In genomic region chr9:123893831-123894460, GRCh38 we compare ENCODE assay signal across 19 cellular contexts. TPM values are rescaled to one million over a fixed set of nuclear protein-coding genes. Genes with fewer than 3 reads are reported as not detected.
DNase-seq lines count a peak whose midpoint lies in the region; ATAC-seq, FAIRE-seq and TF ChIP-seq lines count a peak whose summit lies in the region.
"Had no signal": no experiment of that assay in that cellular context is flagged by ENCODE, and none has a peak within 500 bp of the region (broad histone marks: within the 10 kb centered on the region; RNA-seq: fewer than 3 reads in every experiment).

No MANE protein-coding gene starts in this region.

- H3K23me2 ChIP-seq in H9 (ENCODE audit: insufficient read length, low read depth, low read length, poor library complexity, severe bottlenecking): no peaks in the 10 kb centered on the region

- no peak overlapping the region for H2BK5ac ChIP-seq in H9 (ENCODE audit: insufficient read length, low read length)

- peaks cover 0 to 13% (median 8%) of the 10 kb centered on the region in 3 experiments; a peak in 4 of 7 replicates for H3K36me3 Mint-ChIP-seq in H9 (ENCODE audit: insufficient read depth in 1 of 3, low read depth in 3 of 3)
- H3K36me3 Mint-ChIP-seq in activated T-helper 17 cell treated with anti-CD3 and anti-CD28 coated beads, Interleukin-2, amount 50 U/mL, for 72 hours (ENCODE audit: low read depth): no peaks in the 10 kb centered on the region

- FAIRE-seq in A549 (lab: Jason Lieb, UNC): no peak
- FAIRE-seq: GM18507 had no signal

- no peak overlapping the region for H3K14ac ChIP-seq in H9 (ENCODE audit: insufficient read depth, low read length)

- POLR2A ChIA-PET in A549 (lab: Yijun Ruan, JAX): no interaction called here

- no peak for TF ChIP-seq EP300 in A549 (IDR thresholded peaks at IDR 0.05)

- no peak overlapping the region for H3K23ac ChIP-seq in H9 (ENCODE audit: insufficient read length, low read depth, low read length)

- no peak overlapping the region for H3K4me3 ChIP-seq in A549
- H3K4me3 ChIP-seq in foreskin fibroblast (ENCODE audit: low read depth in 1 of 2, low read length in 2 of 2): no peak overlapping the region
- H3K4me3 ChIP-seq: HAP-1 had no signal

- H2AFZ ChIP-seq in H9 (ENCODE audit: low read length): no peak overlapping the region

- TF ChIP-seq CTCF in A549 (IDR thresholded peaks at IDR 0.05) (no peak), H9 (conservative IDR thresholded peaks at IDR 0.05) (no peak), foreskin fibroblast (IDR thresholded peaks at IDR 0.05; ENCODE audit: low read depth, low read length) (no peak)

- no peak overlapping the region for H4K91ac ChIP-seq in H9 (ENCODE audit: insufficient read length, low read depth, low read length)

- no peaks in the 10 kb centered on the region for H3K27me3 ChIP-seq in H9 (ENCODE audit: insufficient read depth, low read length)

- H3K9me3 ChIP-seq in A549 (no peaks in the 10 kb centered on the region), H9 (ENCODE audit: control insufficient read depth, low read depth, low read length) (no peaks in the 10 kb centered on the region)
- H3K9me3 ChIP-seq: HAP-1 had no signal

- peaks cover 6% of the 10 kb centered on the region for H3K79me1 ChIP-seq in H9 (ENCODE audit: insufficient read depth, low read depth, low read length, poor library complexity, severe bottlenecking)

- H3K56ac ChIP-seq in H9 (ENCODE audit: insufficient read length, low read depth, low read length): no peak overlapping the region

- no peaks in the 10 kb centered on the region for H3K27me3 Mint-ChIP-seq in H9 (ENCODE audit: low read depth)
- H3K27me3 Mint-ChIP-seq in activated T-helper 17 cell treated with anti-CD3 and anti-CD28 coated beads, Interleukin-2, amount 50 U/mL, for 72 hours: no peaks in the 10 kb centered on the region
- H3K27me3 Mint-ChIP-seq: brain had no signal

- no peaks in the 10 kb centered on the region for H4K20me1 ChIP-seq in H9 (ENCODE audit: control insufficient read depth, insufficient read depth, insufficient read length)

- H4K5ac ChIP-seq in H9 (ENCODE audit: insufficient read length, low read depth, low read length): no peak overlapping the region

- no peak overlapping the region for H2BK20ac ChIP-seq in H9 (ENCODE audit: low read depth, low read length, poor library complexity, severe bottlenecking)

- no peak overlapping the region for H3T11ph ChIP-seq in H9 (ENCODE audit: low read length)

- 0 out of 2 replicates have a peak, but pooled peaks cover 1% of the 10 kb centered on the region for H3K79me2 ChIP-seq in H9 (ENCODE audit: insufficient read depth, low read length)

- H3K4ac ChIP-seq in H9 (ENCODE audit: low read depth, low read length): no peak overlapping the region

- peaks cover 55% of the 10 kb centered on the region in 2 experiments for H3K4me1 Mint-ChIP-seq in H9
- peaks cover 18% of the 10 kb centered on the region for H3K4me1 Mint-ChIP-seq in activated T-helper 17 cell treated with anti-CD3 and anti-CD28 coated beads, Interleukin-2, amount 50 U/mL, for 72 hours

- TF ChIP-seq POLR2A in A549 (IDR thresholded peaks at IDR 0.05; ENCODE audit: low read length): no peak

- DNase-seq in A549 (ENCODE audit: low read depth in 1 of 2, low spot score in 1 of 2) (peak in 1 of 2 experiments; percentile 30), H9 (no peak), foreskin fibroblast (peak; percentile 16 to 36), SHP77 (lab: John Stamatoyannopoulos, UW) (no peak), UCSD-AML1 (lab: John Stamatoyannopoulos, UW; ENCODE audit: unreplicated experiment) (no peak), NCI-H1694 (lab: John Stamatoyannopoulos, UW) (no peak)
- DNase-seq: activated CD4-positive, alpha-beta T cell treated with anti-CD3 and anti-CD28 coated beads for 48 hours; endodermal cell; hippocampal formation; NCI-H1092 treated with DMSO at 0.1 percent for 48 hours; NCI-H446 treated with DMSO at 0.1 percent for 48 hours; nucleus accumbens; stimulated activated CD4-positive, alpha-beta T cell treated with anti-CD3 and anti-CD28 coated beads, Interleukin-15, amount 100 ng/mL, for 24 hours had no signal

- 38% methylated on average over 4 of the region's 4 CpGs for WGBS in A549 (ENCODE audit: missing lambda C conversion rate)
- WGBS in H9 (ENCODE audit: extremely low coverage, insufficient read length, low lambda C conversion rate): no CpG with 5 or more reads among the region's 4 CpGs

- CTCF ChIA-PET in A549 (lab: Yijun Ruan, JAX): no interaction called here

- H3K4me1 ChIP-seq in A549 (peaks cover 18% of the 10 kb centered on the region), H9 (ENCODE audit: insufficient read depth, low read length) (peaks cover 13% of the 10 kb centered on the region; the same call in 1 of the 2 replicates)
- H3K4me1 ChIP-seq: HAP-1 had no signal

- peak overlapping the region; percentile 2 to 63; a peak in 4 of 5 replicates for H3K4me3 Mint-ChIP-seq in H9
- no peak overlapping the region for H3K4me3 Mint-ChIP-seq in activated T-helper 17 cell treated with anti-CD3 and anti-CD28 coated beads, Interleukin-2, amount 50 U/mL, for 72 hours
- H3K4me3 Mint-ChIP-seq: activated T-helper 1 cell treated with anti-CD3 and anti-CD28 coated beads, Interleukin-12 subunit alpha, Interleukin-12 subunit beta, Interleukin-2, Interleukin-4 antibody, amounts not matched to agents 30 ng/mL and 10 ng/mL and 1 ng/mL, durations not matched to agents 14 hours and 24 hours and 36 hours; endodermal cell had no signal

- no peak overlapping the region for H2BK15ac ChIP-seq in H9 (ENCODE audit: low read depth, low read length)

- H3K4me2 ChIP-seq in A549: peak overlapping the region; percentile 45
- peak overlapping the region; percentile 23 for H3K4me2 ChIP-seq in H9 (ENCODE audit: insufficient read depth, insufficient read length, low read length)

- ATAC-seq in A549 (peak; percentile 39 to 78; a peak in 4 of 6 replicates), GM21367 (IDR thresholded peaks at IDR 0.05; ENCODE audit: unreplicated experiment) (no peak)
- ATAC-seq in activated T-helper 17 cell treated with anti-CD3 and anti-CD28 coated beads, Interleukin-2, amount 50 U/mL, for 72 hours (replicated peaks): peak; percentile 40

- no peak for TF ChIP-seq RAD21 in A549 (conservative IDR thresholded peaks at IDR 0.05 in 1 of 2, IDR thresholded peaks at IDR 0.05 in 1 of 2)

- H3K27ac ChIP-seq in A549 (no peak overlapping the region; a peak in 1 of 6 replicates), H9 (ENCODE audit: insufficient read length, low read depth, low read length) (peak overlapping the region; percentile 61)

- no peak overlapping the region for H2BK120ac ChIP-seq in H9 (ENCODE audit: low read depth, low read length, poor library complexity, severe bottlenecking)

- H2BK12ac ChIP-seq in H9 (ENCODE audit: insufficient read length, low read depth, low read length): no peak overlapping the region

- no peak overlapping the region for H2AK5ac ChIP-seq in H9 (ENCODE audit: insufficient read length, low read length)

- H4K8ac ChIP-seq in H9 (replicated peaks; ENCODE audit: insufficient read length, low read depth, low read length): no peak overlapping the region

- no peak overlapping the region for H3K18ac ChIP-seq in H9 (ENCODE audit: insufficient read length, low read depth, low read length)

- H3K9me3 Mint-ChIP-seq in H9: peaks cover 0 to 4% of the 10 kb centered on the region in 2 experiments; a peak in 2 of 5 replicates
- H3K9me3 Mint-ChIP-seq in activated T-helper 17 cell treated with anti-CD3 and anti-CD28 coated beads, Interleukin-2, amount 50 U/mL, for 72 hours: no peaks in the 10 kb centered on the region
- H3K9me3 Mint-ChIP-seq: activated T-helper 1 cell treated with anti-CD3 and anti-CD28 coated beads, Interleukin-12 subunit alpha, Interleukin-12 subunit beta, Interleukin-2, Interleukin-4 antibody, amounts not matched to agents 30 ng/mL and 10 ng/mL and 1 ng/mL, durations not matched to agents 14 hours and 24 hours and 36 hours; endodermal cell had no signal

- H3K27ac Mint-ChIP-seq in H9: peak overlapping the region in 2 of 3 experiments; percentile 85 to 97; a peak in 4 of 7 replicates
- no peak overlapping the region for H3K27ac Mint-ChIP-seq in activated T-helper 17 cell treated with anti-CD3 and anti-CD28 coated beads, Interleukin-2, amount 50 U/mL, for 72 hours
- H3K27ac Mint-ChIP-seq: activated T-helper 1 cell treated with anti-CD3 and anti-CD28 coated beads, Interleukin-12 subunit alpha, Interleukin-12 subunit beta, Interleukin-2, Interleukin-4 antibody, amounts not matched to agents 30 ng/mL and 10 ng/mL and 1 ng/mL, durations not matched to agents 14 hours and 24 hours and 36 hours; endodermal cell had no signal

- H3K9ac ChIP-seq in H9 (ENCODE audit: extremely low read depth, insufficient read length, low read length): no peak overlapping the region

TF ChIP-seq in A549, 52 proteins besides CTCF, POLR2A, EP300 and RAD21:
- TF ChIP-seq FOSL2 (IDR thresholded peaks at IDR 0.05) (no peak; the same call in 1 of the 2 replicates), FOSL2 (CRISPR knock-in tag; IDR thresholded peaks at IDR 0.05) (peak; percentile 71), ESRRA (IDR thresholded peaks at IDR 0.05; ENCODE audit: borderline replicate concordance, low read length) (no peak), RCOR1 (IDR thresholded peaks at IDR 0.05; ENCODE audit: low read depth, low read length) (no peak), JUNB (IDR thresholded peaks at IDR 0.05) (0 out of 2 replicates have a peak, but pooled peaks have one; percentile 38), ELK1 (IDR thresholded peaks at IDR 0.05; ENCODE audit: low read depth, low read length) (no peak)

RNA-seq across cellular contexts. Expression of gene DENND1A, which starts 36.0 kb away (rescaled TPM):
- polyA plus RNA-seq in A549 (2011; rRNA removed) (21.9 and 22.1 TPM in 2 replicates), A549 (2017; fragmentation: RNase III; extraction: RNeasy Plus Mini Kit Qiagen cat#74134 plus additional on column Dnase treatment) (14.9 to 15.6 TPM (median 15.1 TPM) in 3 replicates)
- 13.7 and 17.2 TPM in 2 replicates for polyA plus RNA-seq in A549 (2012; cell fraction: cytosol; rRNA removed)
- 16.6 and 21.5 TPM in 2 replicates for polyA plus RNA-seq in A549 (2012; cell fraction: nucleus; rRNA removed)
- polyA minus RNA-seq in A549 (2011; rRNA and poly(A)+ RNA removed): 66.5 and 71.0 TPM in 2 replicates
- total RNA-seq in H9 (2021): 18.0 and 20.4 TPM in 2 replicates
- 10 to 100 TPM; 19.3 to 22.8 TPM for total RNA-seq in activated T-helper 17 cell treated with anti-CD3 and anti-CD28 coated beads, Interleukin-2, amount 50 U/mL, for 72 hours

Comparison
In these comparisons a context has a peak if more than half of its experiments do, and no peak if none do; other contexts are left out.
1. DNase-seq: peak in foreskin fibroblast (2 of 2); none in H9 (single experiment), SHP77 (0 of 2), UCSD-AML1 (single experiment) and NCI-H1694 (single experiment).